ENCODE assay signal across 19 cellular contexts in the genomic region with DNA sequence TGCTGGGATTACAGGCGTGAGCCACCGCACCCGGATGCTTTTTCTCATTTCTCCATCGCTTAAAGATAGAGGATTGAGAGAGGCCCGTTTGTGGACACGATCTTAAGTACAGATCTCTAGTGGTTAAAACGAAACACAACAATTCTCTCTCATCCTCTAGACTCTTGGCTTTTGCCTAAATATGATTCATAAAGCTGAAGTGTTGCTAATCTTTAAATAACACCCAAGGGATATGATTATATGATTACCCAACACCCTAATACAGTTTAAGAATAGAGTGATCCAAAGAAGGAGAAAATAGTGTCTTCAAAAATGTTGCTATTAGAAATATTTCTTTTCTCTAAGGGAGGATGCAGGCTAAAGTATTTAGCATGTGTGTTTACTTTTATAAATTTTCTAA. TPM values are rescaled to one million over a fixed set of nuclear protein-coding genes. Genes with fewer than 3 reads are reported as not detected.
A peak's percentile ranks its signal among the peaks of the same experiment; 100 is the strongest.
DNase-seq lines count a peak whose midpoint lies in the region; ATAC-seq, FAIRE-seq and TF ChIP-seq lines count a peak whose summit lies in the region.
"Had no signal": no experiment of that assay in that cellular context is flagged by ENCODE, and none has a peak within 500 bp of the region (broad histone marks: within the 10 kb centered on the region; RNA-seq: fewer than 3 reads in every experiment).

No MANE protein-coding gene starts in this region.

- no peaks in the 10 kb centered on the region for H3K79me2 ChIP-seq in astrocyte (ENCODE audit: insufficient read depth, low read length)

- H3K9ac ChIP-seq in astrocyte (ENCODE audit: low read length): no peak overlapping the region
- H3K9ac ChIP-seq: BLaER1, SK-N-SH had no signal

- peaks cover 15% of the 10 kb centered on the region for H3K36me3 ChIP-seq in astrocyte (ENCODE audit: insufficient read depth, low read length)

- peak; percentile 60 for DNase-seq in GM03348 (ENCODE audit: low spot score)
- DNase-seq in astrocyte (ENCODE audit: low read depth): peak; percentile 44
- DNase-seq in fibroblast of villous mesenchyme (ENCODE audit: low read depth): peak; percentile 69
- DNase-seq in sciatic nerve (ENCODE audit: low spot score): no peak
- DNase-seq in CD14-positive monocyte (ENCODE audit: low spot score): no peak
- no peak for DNase-seq in erythroblast (lab: John Stamatoyannopoulos, UW)
- DNase-seq: Karpas-422; natural killer cell; NCI-H1436; SK-N-SH; stimulated activated CD8-positive, alpha-beta memory T cell treated with anti-CD3 and anti-CD28 coated beads, Interleukin-4, amount 100 ng/mL, for 48 hours; T-helper 9 cell had no signal

- intact Hi-C loops in sciatic nerve (cut with DNase I): no loop called here
- intact Hi-C loops in CD14-positive monocyte (cut with micrococcal nuclease): no loop called here

- peak; percentile 45 for FAIRE-seq in astrocyte (lab: Jason Lieb, UNC)
- FAIRE-seq: G401.6 had no signal

- H3K36me3 Mint-ChIP-seq in astrocyte (ENCODE audit: low read depth, unreplicated experiment): peaks cover 28% of the 10 kb centered on the region
- H3K36me3 Mint-ChIP-seq in CD14-positive monocyte: peaks cover 6 to 12% of the 10 kb centered on the region in 2 donors
- H3K36me3 Mint-ChIP-seq: natural killer cell had no signal

- no peak overlapping the region for H3K4me2 ChIP-seq in astrocyte (ENCODE audit: low read length)
- H3K4me2 ChIP-seq: BLaER1, SK-N-SH had no signal

- H3K4me1 Mint-ChIP-seq in astrocyte (ENCODE audit: low read depth, unreplicated experiment) (no peaks in the 10 kb centered on the region), CD14-positive monocyte (no peaks in the 10 kb centered on the region)
- H3K4me1 Mint-ChIP-seq: activated T-helper 17 cell treated with anti-CD3 and anti-CD28 coated beads, Interleukin-2, amount 50 U/mL, for 72 hours; memory B cell; natural killer cell had no signal

- no peaks in the 10 kb centered on the region for H4K20me1 ChIP-seq in astrocyte (ENCODE audit: insufficient read depth, low read length)
- H4K20me1 ChIP-seq: BLaER1 had no signal

- H3K9me3 Mint-ChIP-seq in astrocyte (ENCODE audit: unreplicated experiment) (no peaks in the 10 kb centered on the region), CD14-positive monocyte (peaks cover 0 to 11% (median 2%) of the 10 kb centered on the region in 7 donors)

- TF ChIP-seq CTCF in astrocyte (IDR thresholded peaks at IDR 0.05; ENCODE audit: insufficient read depth, low read depth, low read length) (no peak), fibroblast of villous mesenchyme (IDR thresholded peaks at IDR 0.05; ENCODE audit: insufficient read depth, low read depth, low read length) (no peak), CD14-positive monocyte (IDR thresholded peaks at IDR 0.05) (no peak)

- TF ChIP-seq POLR2A in erythroblast (IDR thresholded peaks at IDR 0.05; ENCODE audit: low read length): no peak

- H3K27me3 Mint-ChIP-seq in astrocyte (ENCODE audit: low read depth, unreplicated experiment): no peaks in the 10 kb centered on the region
- H3K27me3 Mint-ChIP-seq in CD14-positive monocyte (ENCODE audit: low read depth in 3 of 3): no peaks in the 10 kb centered on the region
- H3K27me3 Mint-ChIP-seq: activated T-helper 17 cell treated with anti-CD3 and anti-CD28 coated beads, Interleukin-2, amount 50 U/mL, for 72 hours; memory B cell had no signal

- H3K27ac ChIP-seq in astrocyte (ENCODE audit: low read depth, low read length): peak overlapping the region; percentile 19
- H3K27ac ChIP-seq: BLaER1 had no signal

- no peaks in the 10 kb centered on the region for H3K4me1 ChIP-seq in astrocyte (ENCODE audit: insufficient read depth, low read length)
- H3K4me1 ChIP-seq: BLaER1 had no signal

- H3K4me3 Mint-ChIP-seq in astrocyte (ENCODE audit: unreplicated experiment) (no peak overlapping the region), CD14-positive monocyte (no peak overlapping the region)
- H3K4me3 Mint-ChIP-seq: activated T-helper 17 cell treated with anti-CD3 and anti-CD28 coated beads, Interleukin-2, amount 50 U/mL, for 72 hours; memory B cell; natural killer cell had no signal

- no peak overlapping the region for H2AFZ ChIP-seq in astrocyte (ENCODE audit: low read depth, low read length)

- ATAC-seq in sciatic nerve: peak; percentile 63
- ATAC-seq in HG02763 (IDR thresholded peaks at IDR 0.05; ENCODE audit: unreplicated experiment): no peak
- no peak for ATAC-seq in HG03135 (IDR thresholded peaks at IDR 0.05; ENCODE audit: unreplicated experiment)
- ATAC-seq: activated CD4-positive, CD25-positive, alpha-beta regulatory T cell treated with anti-CD3 and anti-CD28 coated beads, Interleukin-2, amount 50 U/mL, for 24 hours; activated T-helper 17 cell treated with anti-CD3 and anti-CD28 coated beads, Interleukin-2, amount 50 U/mL, for 72 hours; natural killer cell had no signal

- H3K27ac Mint-ChIP-seq in astrocyte (ENCODE audit: unreplicated experiment) (no peak overlapping the region), CD14-positive monocyte (no peak overlapping the region)
- H3K27ac Mint-ChIP-seq: activated T-helper 17 cell treated with anti-CD3 and anti-CD28 coated beads, Interleukin-2, amount 50 U/mL, for 72 hours; memory B cell; natural killer cell had no signal

- H3K27me3 ChIP-seq in astrocyte (ENCODE audit: insufficient read depth, low read length): no peaks in the 10 kb centered on the region
- H3K27me3 ChIP-seq: BLaER1 had no signal

- no peaks in the 10 kb centered on the region for H3K9me3 ChIP-seq in astrocyte (ENCODE audit: insufficient read depth, low read depth, low read length)
- H3K9me3 ChIP-seq: BLaER1, SK-N-SH had no signal

- H3K4me3 ChIP-seq in astrocyte (ENCODE audit: insufficient read depth, low read depth, low read length): no peak overlapping the region
- H3K4me3 ChIP-seq in fibroblast of villous mesenchyme (ENCODE audit: low read depth, low read length): no peak overlapping the region
- H3K4me3 ChIP-seq: BLaER1 had no signal

RNA-seq across cellular contexts. Expression of gene MTHFD1L, which starts 50.4 kb away (rescaled TPM):
- total RNA-seq in astrocyte: 103 and 107 TPM in 2 replicates
- total RNA-seq in fibroblast of villous mesenchyme: 43.2 and 56.0 TPM in 2 replicates
- 30.4 TPM for total RNA-seq in sciatic nerve
- polyA plus RNA-seq in CD14-positive monocyte: under 1 TPM; 0.25 to 0.39 TPM

Comparison
In these comparisons a context has a peak if more than half of its experiments do, and no peak if none do; other contexts are left out.
1. DNase-seq: peak in GM03348 (single experiment), astrocyte (single experiment) and fibroblast of villous mesenchyme (single experiment); none in sciatic nerve (single experiment), CD14-positive monocyte (single experiment) and erythroblast (0 of 2).